3 cellular contexts compared by ENCODE assay signal in the genomic region with DNA sequence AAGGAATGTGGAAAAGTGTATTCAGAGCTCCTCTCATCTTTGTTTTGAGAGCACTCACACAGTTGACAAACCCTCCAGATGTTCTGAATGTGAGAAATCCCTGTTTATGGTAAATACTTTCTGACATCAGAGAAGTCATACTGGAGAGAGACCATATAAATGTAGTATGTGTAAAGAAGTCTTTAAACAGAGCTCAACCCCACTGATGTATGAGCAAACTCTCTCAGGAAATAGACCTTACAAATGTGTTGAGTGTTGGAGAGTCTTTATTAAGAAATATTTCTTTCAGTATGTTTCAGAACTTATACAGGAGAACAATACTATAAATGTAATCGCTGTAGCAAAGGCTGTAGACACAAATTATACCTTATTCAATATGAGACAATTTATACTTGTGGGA.
TF ChIP-seq lines count a peak whose summit lies in the region.

No MANE protein-coding gene starts in this region.

TF ChIP-seq in liver, 16 proteins besides CTCF, POLR2A, EP300 and RAD21:
- TF ChIP-seq SP1 (IDR thresholded peaks at IDR 0.05) (no peak), FOXA2 (IDR thresholded peaks at IDR 0.05) (no peak), FOXA1 (IDR thresholded peaks at IDR 0.05) (no peak)
- TF ChIP-seq, protein P1, sequence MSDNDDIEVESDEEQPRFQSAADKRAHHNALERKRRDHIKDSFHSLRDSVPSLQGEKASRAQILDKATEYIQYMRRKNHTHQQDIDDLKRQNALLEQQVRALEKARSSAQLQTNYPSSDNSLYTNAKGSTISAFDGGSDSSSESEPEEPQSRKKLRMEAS (IDR thresholded peaks at IDR 0.05), result no peak
- TF ChIP-seq, protein P2, sequence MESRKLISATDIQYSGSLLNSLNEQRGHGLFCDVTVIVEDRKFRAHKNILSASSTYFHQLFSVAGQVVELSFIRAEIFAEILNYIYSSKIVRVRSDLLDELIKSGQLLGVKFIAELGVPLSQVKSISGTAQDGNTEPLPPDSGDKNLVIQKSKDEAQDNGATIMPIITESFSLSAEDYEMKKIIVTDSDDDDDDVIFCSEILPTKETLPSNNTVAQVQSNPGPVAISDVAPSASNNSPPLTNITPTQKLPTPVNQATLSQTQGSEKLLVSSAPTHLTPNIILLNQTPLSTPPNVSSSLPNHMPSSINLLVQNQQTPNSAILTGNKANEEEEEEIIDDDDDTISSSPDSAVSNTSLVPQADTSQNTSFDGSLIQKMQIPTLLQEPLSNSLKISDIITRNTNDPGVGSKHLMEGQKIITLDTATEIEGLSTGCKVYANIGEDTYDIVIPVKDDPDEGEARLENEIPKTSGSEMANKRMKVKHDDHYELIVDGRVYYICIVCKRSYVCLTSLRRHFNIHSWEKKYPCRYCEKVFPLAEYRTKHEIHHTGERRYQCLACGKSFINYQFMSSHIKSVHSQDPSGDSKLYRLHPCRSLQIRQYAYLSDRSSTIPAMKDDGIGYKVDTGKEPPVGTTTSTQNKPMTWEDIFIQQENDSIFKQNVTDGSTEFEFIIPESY (IDR thresholded peaks at IDR 0.05), result no peak
- TF ChIP-seq, protein P3, sequence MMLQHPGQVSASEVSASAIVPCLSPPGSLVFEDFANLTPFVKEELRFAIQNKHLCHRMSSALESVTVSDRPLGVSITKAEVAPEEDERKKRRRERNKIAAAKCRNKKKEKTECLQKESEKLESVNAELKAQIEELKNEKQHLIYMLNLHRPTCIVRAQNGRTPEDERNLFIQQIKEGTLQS (IDR thresholded peaks at IDR 0.05), result no peak
- TF ChIP-seq, protein P4, sequence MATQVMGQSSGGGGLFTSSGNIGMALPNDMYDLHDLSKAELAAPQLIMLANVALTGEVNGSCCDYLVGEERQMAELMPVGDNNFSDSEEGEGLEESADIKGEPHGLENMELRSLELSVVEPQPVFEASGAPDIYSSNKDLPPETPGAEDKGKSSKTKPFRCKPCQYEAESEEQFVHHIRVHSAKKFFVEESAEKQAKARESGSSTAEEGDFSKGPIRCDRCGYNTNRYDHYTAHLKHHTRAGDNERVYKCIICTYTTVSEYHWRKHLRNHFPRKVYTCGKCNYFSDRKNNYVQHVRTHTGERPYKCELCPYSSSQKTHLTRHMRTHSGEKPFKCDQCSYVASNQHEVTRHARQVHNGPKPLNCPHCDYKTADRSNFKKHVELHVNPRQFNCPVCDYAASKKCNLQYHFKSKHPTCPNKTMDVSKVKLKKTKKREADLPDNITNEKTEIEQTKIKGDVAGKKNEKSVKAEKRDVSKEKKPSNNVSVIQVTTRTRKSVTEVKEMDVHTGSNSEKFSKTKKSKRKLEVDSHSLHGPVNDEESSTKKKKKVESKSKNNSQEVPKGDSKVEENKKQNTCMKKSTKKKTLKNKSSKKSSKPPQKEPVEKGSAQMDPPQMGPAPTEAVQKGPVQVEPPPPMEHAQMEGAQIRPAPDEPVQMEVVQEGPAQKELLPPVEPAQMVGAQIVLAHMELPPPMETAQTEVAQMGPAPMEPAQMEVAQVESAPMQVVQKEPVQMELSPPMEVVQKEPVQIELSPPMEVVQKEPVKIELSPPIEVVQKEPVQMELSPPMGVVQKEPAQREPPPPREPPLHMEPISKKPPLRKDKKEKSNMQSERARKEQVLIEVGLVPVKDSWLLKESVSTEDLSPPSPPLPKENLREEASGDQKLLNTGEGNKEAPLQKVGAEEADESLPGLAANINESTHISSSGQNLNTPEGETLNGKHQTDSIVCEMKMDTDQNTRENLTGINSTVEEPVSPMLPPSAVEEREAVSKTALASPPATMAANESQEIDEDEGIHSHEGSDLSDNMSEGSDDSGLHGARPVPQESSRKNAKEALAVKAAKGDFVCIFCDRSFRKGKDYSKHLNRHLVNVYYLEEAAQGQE (IDR thresholded peaks at IDR 0.05), result no peak

TF ChIP-seq in HepG2, 621 proteins besides CTCF, POLR2A, EP300 and RAD21:
- TF ChIP-seq, protein P5, sequence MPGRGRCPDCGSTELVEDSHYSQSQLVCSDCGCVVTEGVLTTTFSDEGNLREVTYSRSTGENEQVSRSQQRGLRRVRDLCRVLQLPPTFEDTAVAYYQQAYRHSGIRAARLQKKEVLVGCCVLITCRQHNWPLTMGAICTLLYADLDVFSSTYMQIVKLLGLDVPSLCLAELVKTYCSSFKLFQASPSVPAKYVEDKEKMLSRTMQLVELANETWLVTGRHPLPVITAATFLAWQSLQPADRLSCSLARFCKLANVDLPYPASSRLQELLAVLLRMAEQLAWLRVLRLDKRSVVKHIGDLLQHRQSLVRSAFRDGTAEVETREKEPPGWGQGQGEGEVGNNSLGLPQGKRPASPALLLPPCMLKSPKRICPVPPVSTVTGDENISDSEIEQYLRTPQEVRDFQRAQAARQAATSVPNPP (CRISPR knock-in tag; IDR thresholded peaks at IDR 0.05), result no peak
TF ChIP-seq in HepG2: peak in this region for 0.

TF ChIP-seq in H1, 55 proteins besides CTCF, POLR2A, EP300 and RAD21:
- TF ChIP-seq ZNF274 (IDR thresholded peaks at IDR 0.05; ENCODE audit: borderline replicate concordance, extremely low read depth, low read length), result peak; percentile 82; the same call in 1 of the 2 replicates
- TF ChIP-seq TEAD4 (IDR thresholded peaks at IDR 0.05; ENCODE audit: low read depth, low read length), result no peak
